In genomic region chr6:2353412-2354137, GRCh38 we compare ENCODE assay signal across 8 cellular contexts.
DNase-seq lines count a peak whose midpoint lies in the region; ATAC-seq and TF ChIP-seq lines count a peak whose summit lies in the region.

No MANE protein-coding gene starts in this region.

- no peaks in the 10 kb centered on the region for H3K9me2 ChIP-seq in MM.1S (replicated peaks; ENCODE audit: insufficient read depth, low read length)
- no peaks in the 10 kb centered on the region for H3K9me2 ChIP-seq in SK-N-SH

- H3K4me1 ChIP-seq in MM.1S (ENCODE audit: low read length) (no peaks in the 10 kb centered on the region), SK-N-SH (ENCODE audit: control insufficient read depth in 1 of 2, insufficient read depth in 2 of 2, low read depth in 1 of 2, low read length in 1 of 2) (no peaks in the 10 kb centered on the region), adipocyte (ENCODE audit: control insufficient read depth, insufficient read depth, low read length) (peaks cover 19% of the 10 kb centered on the region)

- peak; percentile 92 for TF ChIP-seq RAD21 in SK-N-SH (IDR thresholded peaks at IDR 0.05; ENCODE audit: low read length)

- CTCF ChIA-PET in SK-N-SH (lab: Yijun Ruan, JAX), result interaction anchor here (0.6 to 4.9 kb wide), 47 partner anchors 10 to 1736 kb away, joined by 3 to 95 read pairs (median 4); no protein-coding TSS in a partner anchor

- H3K4me2 ChIP-seq in MM.1S (ENCODE audit: low read depth, low read length) (no peak overlapping the region), SK-N-SH (no peak overlapping the region)

- H3K9ac ChIP-seq in MM.1S (ENCODE audit: low read length) (no peak overlapping the region), SK-N-SH (no peak overlapping the region), adipocyte (ENCODE audit: low read length) (peak overlapping the region; percentile 16)

- no peak for TF ChIP-seq EP300 in SK-N-SH (IDR thresholded peaks at IDR 0.05; ENCODE audit: borderline replicate concordance in 1 of 2, low read depth in 1 of 2, low read length in 1 of 2)

- H3K27ac ChIP-seq in MM.1S (ENCODE audit: low read length), result no peak overlapping the region
- H3K27ac ChIP-seq in SK-N-SH (ENCODE audit: low read depth in 2 of 2, low read length in 1 of 2), result no peak overlapping the region

- H3F3A ChIP-seq in MM.1S (ENCODE audit: insufficient read depth, low read length) (no peaks in the 10 kb centered on the region), SK-N-SH (replicated peaks; ENCODE audit: insufficient read depth) (no peaks in the 10 kb centered on the region)

- no peak for ATAC-seq in HG02571 (IDR thresholded peaks at IDR 0.05; ENCODE audit: unreplicated experiment)
- no peak for ATAC-seq in HG03378 (IDR thresholded peaks at IDR 0.05; ENCODE audit: unreplicated experiment)

- DNase-seq in GDM1 (lab: John Stamatoyannopoulos, UW) (peak; percentile 30), MM.1S (peak; percentile 43), SK-N-SH (peak; percentile 58), adipocyte (ENCODE audit: low read depth) (peak; percentile 93), cardiac septum (ENCODE audit: low spot score) (peak; percentile 80), renal cortical epithelial cell (ENCODE audit: low read depth) (peak; percentile 75)

- 68% methylated on average over 10 of the region's 10 CpGs for WGBS in SK-N-SH (ENCODE audit: low lambda C conversion rate)

- TF ChIP-seq CTCF in MM.1S (IDR thresholded peaks at IDR 0.05; ENCODE audit: low read length) (peak; percentile 79), SK-N-SH (IDR thresholded peaks at IDR 0.05) (peak; percentile 93)

- no peaks in the 10 kb centered on the region for H3K79me2 ChIP-seq in MM.1S (ENCODE audit: low read length)
- no peaks in the 10 kb centered on the region for H3K79me2 ChIP-seq in SK-N-SH (ENCODE audit: insufficient read depth)

- H3K27me3 ChIP-seq in MM.1S (replicated peaks; ENCODE audit: insufficient read depth, low read length) (no peaks in the 10 kb centered on the region), SK-N-SH (ENCODE audit: insufficient read depth) (no peaks in the 10 kb centered on the region), adipocyte (replicated peaks; ENCODE audit: control insufficient read depth, insufficient read depth, low read length) (no peaks in the 10 kb centered on the region)

- H2AFZ ChIP-seq in MM.1S (ENCODE audit: low read length) (no peak overlapping the region), SK-N-SH (ENCODE audit: low read depth) (no peak overlapping the region)

- intact Hi-C loops in cardiac septum (cut with DNase I), result loop anchor here (5.0 to 10.0 kb wide), 3 partner anchors 159 to 751 kb away; no protein-coding TSS in a partner anchor

- H3K36me3 ChIP-seq in MM.1S (replicated peaks; ENCODE audit: insufficient read depth, low read length) (no peaks in the 10 kb centered on the region), SK-N-SH (replicated peaks in 1 of 2; ENCODE audit: control insufficient read depth in 1 of 2, insufficient read depth in 2 of 2, low read length in 1 of 2) (no peaks in the 10 kb centered on the region), adipocyte (ENCODE audit: control insufficient read depth, insufficient read depth, low read length, severe bottlenecking) (no peaks in the 10 kb centered on the region)

- no peak overlapping the region for H3K4me3 ChIP-seq in MM.1S (ENCODE audit: low read length)
- H3K4me3 ChIP-seq in SK-N-SH (ENCODE audit: low read depth in 2 of 2, low read length in 1 of 2), result no peak overlapping the region; a peak in 1 of 4 replicates
- H3K4me3 ChIP-seq in adipocyte (ENCODE audit: low read length), result peak overlapping the region; percentile 57

- no peaks in the 10 kb centered on the region for H4K20me1 ChIP-seq in MM.1S (ENCODE audit: insufficient read depth, low read length)
- no peaks in the 10 kb centered on the region for H4K20me1 ChIP-seq in SK-N-SH (ENCODE audit: insufficient read depth)

- no peaks in the 10 kb centered on the region for H3K9me3 ChIP-seq in MM.1S (replicated peaks; ENCODE audit: insufficient read depth, low read length)
- H3K9me3 ChIP-seq in SK-N-SH, result no peaks in the 10 kb centered on the region
- no peaks in the 10 kb centered on the region for H3K9me3 ChIP-seq in adipocyte (ENCODE audit: control insufficient read depth, low read length)

- POLR2A ChIA-PET in SK-N-SH (lab: Yijun Ruan, JAX), result no interaction called here

TF ChIP-seq in SK-N-SH, 30 proteins besides CTCF, POLR2A, EP300 and RAD21:
- TF ChIP-seq IRF3 (IDR thresholded peaks at IDR 0.05; ENCODE audit: low read depth, low read length) (no peak), FOXJ3 (CRISPR knock-in tag; IDR thresholded peaks at IDR 0.05) (no peak), RCOR1 (IDR thresholded peaks at IDR 0.05; ENCODE audit: low read length) (0 out of 2 replicates have a peak, but pooled peaks have one; percentile 20), SMC3 (IDR thresholded peaks at IDR 0.05; ENCODE audit: low read depth, low read length) (peak; percentile 83), NFIC (IDR thresholded peaks at IDR 0.05; ENCODE audit: borderline replicate concordance) (no peak)

Comparison
In these comparisons a context has a peak if more than half of its experiments do, and no peak if none do; other contexts are left out.
1. DNase-seq: peak in every context shown above with its lines; median percentile 93 in adipocyte; 80 in cardiac septum; 75 in renal cortical epithelial cell; 58 in SK-N-SH; 43 in MM.1S; 30 in GDM1.